Comparison of ENCODE assay signal across 8 cellular contexts in the genomic region with DNA sequence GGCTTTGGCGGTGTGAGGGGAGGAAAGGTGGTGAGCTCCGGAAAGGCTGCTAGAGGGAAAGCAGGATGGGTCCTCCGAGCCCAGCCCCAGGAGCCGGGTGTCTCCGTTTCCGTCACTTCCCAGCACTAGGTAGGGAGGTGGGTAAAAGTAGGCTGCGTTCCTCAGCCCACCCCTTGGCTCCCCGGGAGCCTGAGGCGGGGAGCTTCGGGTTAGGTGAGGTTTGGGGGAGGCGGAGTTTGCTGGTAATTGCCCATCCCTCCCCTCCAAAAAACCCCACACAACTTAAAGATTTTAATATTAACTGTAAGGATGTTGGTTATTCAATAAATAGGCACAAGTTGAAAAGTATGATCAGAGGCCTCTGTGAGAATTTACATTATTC. TPM values are rescaled to one million over a fixed set of nuclear protein-coding genes. Genes with fewer than 3 reads are reported as not detected.
DNase-seq lines count a peak whose midpoint lies in the region; ATAC-seq, FAIRE-seq and TF ChIP-seq lines count a peak whose summit lies in the region.

No MANE protein-coding gene starts in this region.

- WGBS in prostate gland: 0% methylated on average over 11 of the region's 11 CpGs

- H3K9me2 ChIP-seq in Loucy (replicated peaks; ENCODE audit: low read depth, low read length): no peaks in the 10 kb centered on the region

- dilution Hi-C loops in endothelial cell of umbilical vein (cut with MboI; ENCODE audit: extremely low pct_ligation_motif_present, low sequenced_read_pairs): no loop called here

- no peaks in the 10 kb centered on the region for H3K27me3 ChIP-seq in Loucy (ENCODE audit: insufficient read depth, low read length, poor library complexity, severe bottlenecking)
- no peaks in the 10 kb centered on the region for H3K27me3 ChIP-seq in endothelial cell of umbilical vein (ENCODE audit: control insufficient read depth in 2 of 2, insufficient read depth in 2 of 2, low read length in 2 of 2)
- H3K27me3 ChIP-seq in prostate gland (replicated peaks; ENCODE audit: insufficient read depth): no peaks in the 10 kb centered on the region

- H3K9me3 ChIP-seq in Loucy (ENCODE audit: insufficient read depth, low read depth, low read length): no peaks in the 10 kb centered on the region
- no peaks in the 10 kb centered on the region for H3K9me3 ChIP-seq in endothelial cell of umbilical vein (replicated peaks; ENCODE audit: control insufficient read depth, insufficient read depth, low read length)
- H3K9me3 ChIP-seq in prostate gland: no peaks in the 10 kb centered on the region

- H3K4me2 ChIP-seq in Loucy (ENCODE audit: low read depth, low read length, poor library complexity, severe bottlenecking): peak overlapping the region; percentile 64
- H3K4me2 ChIP-seq in endothelial cell of umbilical vein (ENCODE audit: insufficient read depth, low read length): peak overlapping the region; percentile 67

- H3K27ac ChIP-seq in endothelial cell of umbilical vein (ENCODE audit: insufficient read depth, low read depth, low read length) (peak overlapping the region; percentile 67), prostate gland (peak overlapping the region; percentile 94 to 95)

- no TSS peak for BruUV-seq in endothelial cell of umbilical vein (replicated peaks; lab: Mats Ljungman, UMichigan)

- no peak for DNase-seq in GM12865 (ENCODE audit: low read depth)
- DNase-seq in endothelial cell of umbilical vein (ENCODE audit: low read depth, low spot score): no peak
- DNase-seq in prostate gland (ENCODE audit: low spot score): no peak
- DNase-seq in epidermal melanocyte (ENCODE audit: insufficient read length, low spot score): no peak
- no peak for DNase-seq in SHP77 (lab: John Stamatoyannopoulos, UW)
- no peak for DNase-seq in inferior parietal cortex (ENCODE audit: extremely low spot score)

- CTCF ChIA-PET in endothelial cell of umbilical vein (lab: Charles Lee): interaction anchor here (0.6 to 1.3 kb wide), 6 partner anchors 83 to 1170 kb away, joined by 3 to 5 read pairs (median 3); no protein-coding TSS in a partner anchor

- TF ChIP-seq CTCF in GM12865 (IDR thresholded peaks at IDR 0.05; ENCODE audit: insufficient read depth, low read depth, low read length, missing control alignments) (no peak), Loucy (conservative IDR thresholded peaks at IDR 0.05; ENCODE audit: low read length) (no peak), endothelial cell of umbilical vein (IDR thresholded peaks at IDR 0.05; ENCODE audit: extremely low read depth in 1 of 2, insufficient read depth in 1 of 2, low read depth in 1 of 2, low read length in 2 of 2) (no peak), prostate gland (IDR thresholded peaks at IDR 0.05) (no peak)

- no peaks in the 10 kb centered on the region for H3K9me1 ChIP-seq in endothelial cell of umbilical vein (replicated peaks; ENCODE audit: control insufficient read depth, extremely low read depth, insufficient read depth, low read length)

- peak overlapping the region; percentile 86 for H2AFZ ChIP-seq in Loucy (ENCODE audit: low read length)
- H2AFZ ChIP-seq in endothelial cell of umbilical vein (ENCODE audit: low read depth, low read length): peak overlapping the region; percentile 93

- no peaks in the 10 kb centered on the region for H3K36me3 ChIP-seq in Loucy (ENCODE audit: insufficient read depth, low read length)
- no peaks in the 10 kb centered on the region for H3K36me3 ChIP-seq in endothelial cell of umbilical vein (ENCODE audit: control insufficient read depth in 2 of 2, extremely low read depth in 1 of 2, insufficient read depth in 2 of 2, low read length in 2 of 2)
- H3K36me3 ChIP-seq in prostate gland: no peaks in the 10 kb centered on the region

- H3K4me1 ChIP-seq in Loucy (ENCODE audit: insufficient read depth, low read length, poor library complexity, severe bottlenecking): peaks cover 24% of the 10 kb centered on the region
- H3K4me1 ChIP-seq in endothelial cell of umbilical vein (ENCODE audit: control insufficient read depth, extremely low read depth, insufficient read depth, low read length): peaks cover 11% of the 10 kb centered on the region
- peaks cover 7% of the 10 kb centered on the region for H3K4me1 ChIP-seq in prostate gland (replicated peaks)

- H3K9ac ChIP-seq in Loucy (ENCODE audit: low read depth, low read length, poor library complexity, severe bottlenecking) (peak overlapping the region; percentile 77), endothelial cell of umbilical vein (replicated peaks; ENCODE audit: extremely low read depth, insufficient read depth, low read length) (peak overlapping the region; percentile 84)

- TF ChIP-seq POLR2A in endothelial cell of umbilical vein (IDR thresholded peaks at IDR 0.05; ENCODE audit: low read depth, low read length) (peak; percentile 47), prostate gland (IDR thresholded peaks at IDR 0.05) (no peak)

- peak; percentile 25 for ATAC-seq in GM21737 (IDR thresholded peaks at IDR 0.05; ENCODE audit: unreplicated experiment)

- no peak for FAIRE-seq in endothelial cell of umbilical vein (lab: Jason Lieb, UNC)

- H4K20me1 ChIP-seq in Loucy (ENCODE audit: insufficient read depth, low read length, poor library complexity, severe bottlenecking) (peaks cover 41% of the 10 kb centered on the region), endothelial cell of umbilical vein (replicated peaks; ENCODE audit: control insufficient read depth, extremely low read depth, insufficient read depth, low read length) (peaks cover 3% of the 10 kb centered on the region)

- H3K79me2 ChIP-seq in Loucy (ENCODE audit: insufficient read depth, low read length): peaks cover 51% of the 10 kb centered on the region
- H3K79me2 ChIP-seq in endothelial cell of umbilical vein (ENCODE audit: control insufficient read depth, insufficient read depth, low read length): peaks cover 43% of the 10 kb centered on the region

- intact Hi-C loops in endothelial cell of umbilical vein (cut with micrococcal nuclease) (loop anchor here (1.0 to 10.0 kb wide), 4 partner anchors 13 to 681 kb away; partner anchors contain the start of genes ATP5MC3, CHRNA1 and GPR155), prostate gland (cut with DNase I) (loop anchor here (5.0 kb wide), 1 partner anchor 924 kb away; the partner anchor contains the start of gene HOXD13)

- peak overlapping the region; percentile 86 for H3K4me3 ChIP-seq in GM12865 (ENCODE audit: low read depth, low read length)
- H3K4me3 ChIP-seq in Loucy (ENCODE audit: low read length, poor library complexity, severe bottlenecking): peak overlapping the region; percentile 81
- H3K4me3 ChIP-seq in endothelial cell of umbilical vein (replicated peaks in 1 of 3; ENCODE audit: insufficient read depth in 1 of 3, low read depth in 1 of 3, low read length in 3 of 3): peak overlapping the region; percentile 75 to 91 (median 75)
- H3K4me3 ChIP-seq in prostate gland: peak overlapping the region; percentile 93 to 98

- POLR2A ChIA-PET in endothelial cell of umbilical vein (lab: Charles Lee): interaction anchor here (0.6 to 0.7 kb wide), 2 partner anchors 10 to 953 kb away, joined by 3 to 4 read pairs; no protein-coding TSS in a partner anchor

- no peaks in the 10 kb centered on the region for H3F3A ChIP-seq in Loucy (ENCODE audit: low read depth)

TF ChIP-seq in endothelial cell of umbilical vein, 7 proteins besides CTCF, POLR2A, EP300 and RAD21:
- TF ChIP-seq GATA2 (IDR thresholded peaks at IDR 0.05; ENCODE audit: insufficient read depth, insufficient read length, low read depth, low read length) (no peak), FOS (IDR thresholded peaks at IDR 0.05; ENCODE audit: borderline replicate concordance, insufficient read depth, low read length) (no peak), EZH2 (IDR thresholded peaks at IDR 0.05; ENCODE audit: borderline replicate concordance, low read depth, low read length, severe bottlenecking) (no peak), POLR2AphosphoS5 (IDR thresholded peaks at IDR 0.05; ENCODE audit: insufficient read depth, low read depth, low read length) (no peak), MYC (IDR thresholded peaks at IDR 0.05; ENCODE audit: low read depth, low read length) (no peak)
- TF ChIP-seq, protein P1, sequence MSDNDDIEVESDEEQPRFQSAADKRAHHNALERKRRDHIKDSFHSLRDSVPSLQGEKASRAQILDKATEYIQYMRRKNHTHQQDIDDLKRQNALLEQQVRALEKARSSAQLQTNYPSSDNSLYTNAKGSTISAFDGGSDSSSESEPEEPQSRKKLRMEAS (IDR thresholded peaks at IDR 0.05; ENCODE audit: insufficient read depth, insufficient read length): no peak

RNA-seq across cellular contexts. Expression of gene ATF2, which starts 0.6 kb away (rescaled TPM):
- total RNA-seq in endothelial cell of umbilical vein (55.9 and 57.1 TPM in 2 replicates), prostate gland (10 to 100 TPM; 35.9 to 56.4 TPM)
- polyA plus RNA-seq in endothelial cell of umbilical vein: 36.3 and 39.5 TPM in 2 replicates
- 34.3 and 38.5 TPM in 2 replicates for polyA plus RNA-seq in endothelial cell of umbilical vein (2011; cell fraction: cytosol; rRNA removed)
- 64.9 and 72.6 TPM in 2 replicates for polyA plus RNA-seq in endothelial cell of umbilical vein (2011; cell fraction: nucleus; rRNA removed)
- polyA plus RNA-seq in endothelial cell of umbilical vein (2012): 27.6 and 28.1 TPM in 2 replicates
- polyA minus RNA-seq in endothelial cell of umbilical vein: 152 and 154 TPM in 2 replicates
- 37.8 TPM for polyA minus RNA-seq in endothelial cell of umbilical vein (2011; cell fraction: cytosol; rRNA and poly(A)+ RNA removed)
- polyA minus RNA-seq in endothelial cell of umbilical vein (2011; cell fraction: nucleus; rRNA and poly(A)+ RNA removed): 175 and 245 TPM in 2 replicates

RNA-seq across cellular contexts. Expression of gene ATP5MC3, which starts 13.0 kb away (rescaled TPM):
- 201 and 233 TPM in 2 replicates for total RNA-seq in endothelial cell of umbilical vein
- polyA plus RNA-seq in endothelial cell of umbilical vein: 412 and 452 TPM in 2 replicates
- 328 and 355 TPM in 2 replicates for polyA plus RNA-seq in endothelial cell of umbilical vein (2011; cell fraction: cytosol; rRNA removed)
- 122 and 144 TPM in 2 replicates for polyA plus RNA-seq in endothelial cell of umbilical vein (2011; cell fraction: nucleus; rRNA removed)
- 338 and 361 TPM in 2 replicates for polyA plus RNA-seq in endothelial cell of umbilical vein (2012)
- polyA minus RNA-seq in endothelial cell of umbilical vein: 158 and 176 TPM in 2 replicates
- polyA minus RNA-seq in endothelial cell of umbilical vein (2011; cell fraction: cytosol; rRNA and poly(A)+ RNA removed): 84.1 TPM
- 28.9 and 38.1 TPM in 2 replicates for polyA minus RNA-seq in endothelial cell of umbilical vein (2011; cell fraction: nucleus; rRNA and poly(A)+ RNA removed)
- total RNA-seq in prostate gland: 100 to 1,000 TPM; 105 to 133 TPM
